Comparison of ENCODE assay signal across 8 cellular contexts in the genomic region with DNA sequence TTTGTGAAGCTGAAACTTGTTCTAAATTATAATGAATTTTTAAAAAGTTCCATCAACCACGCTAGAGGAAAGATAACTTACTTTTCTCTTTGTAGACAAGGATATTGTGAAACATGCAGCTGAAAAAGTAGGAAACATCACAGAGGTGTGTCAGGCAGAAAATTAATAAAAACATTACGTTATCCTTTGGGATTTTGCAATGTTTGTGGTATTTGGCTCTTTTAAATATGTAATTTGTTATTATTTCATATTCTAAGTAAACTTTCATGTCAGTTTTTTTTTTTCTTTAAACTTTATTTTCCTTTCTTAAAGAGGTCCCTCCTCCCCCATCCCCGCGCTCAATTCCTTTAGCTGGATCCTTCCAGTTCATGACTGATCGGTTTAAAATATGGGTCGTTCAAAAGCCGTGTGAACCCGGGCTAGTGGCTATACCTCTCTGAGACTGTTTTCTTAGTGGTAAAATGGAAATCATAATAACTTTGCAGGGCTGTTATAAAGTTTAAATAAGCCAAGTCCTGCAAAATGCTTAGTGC.
DNase-seq lines count a peak whose midpoint lies in the region; ATAC-seq and TF ChIP-seq lines count a peak whose summit lies in the region.

No MANE protein-coding gene starts in this region.

- POLR2A ChIA-PET in AG04449 (lab: Yijun Ruan, JAX), result interaction anchor here (0.9 to 1.2 kb wide), 3 partner anchors 31 to 92 kb away, joined by 3 to 4 read pairs (median 3); a partner anchor contains a TSS

- no peak for TF ChIP-seq CTCF in AG04449 (IDR thresholded peaks at IDR 0.05; ENCODE audit: insufficient read depth, low read length, missing control alignments)
- TF ChIP-seq CTCF in astrocyte of the spinal cord (IDR thresholded peaks at IDR 0.05; ENCODE audit: low read depth, low read length), result no peak

- H3K27ac Mint-ChIP-seq in memory B cell, result no peak overlapping the region

- CTCF ChIA-PET in AG04449 (lab: Yijun Ruan, JAX), result interaction anchor here (0.7 to 2.7 kb wide), 7 partner anchors 9 to 286 kb away, joined by 3 to 24 read pairs (median 3); no protein-coding TSS in a partner anchor

- no peak for DNase-seq in AG04449 (ENCODE audit: low read depth, low spot score)
- DNase-seq in astrocyte of the spinal cord (ENCODE audit: low read depth, low spot score), result no peak
- no peak for DNase-seq in memory B cell (ENCODE audit: low spot score in 2 of 2)
- DNase-seq in NCI-H345 treated with DMSO at 0.1 percent for 48 hours (lab: John Stamatoyannopoulos, UW; ENCODE audit: unreplicated experiment), result no peak
- DNase-seq in NCI-H524 (lab: John Stamatoyannopoulos, UW), result no peak
- no peak for DNase-seq in germinal center (ENCODE audit: low spot score)
- DNase-seq in ACHN, result no peak

- no peaks in the 10 kb centered on the region for H3K9me3 Mint-ChIP-seq in memory B cell

- H3K4me3 Mint-ChIP-seq in memory B cell, result no peak overlapping the region

- peaks cover 16% of the 10 kb centered on the region for H3K4me1 Mint-ChIP-seq in memory B cell

- peaks cover 16% of the 10 kb centered on the region for H3K36me3 Mint-ChIP-seq in memory B cell

- H3K27me3 Mint-ChIP-seq in memory B cell, result peaks cover 16% of the 10 kb centered on the region

- peak; percentile 3 for ATAC-seq in HG02588 (IDR thresholded peaks at IDR 0.05; ENCODE audit: unreplicated experiment)
- ATAC-seq in memory B cell (ENCODE audit: low read depth), result peak; percentile 0

- in situ Hi-C loops in astrocyte of the spinal cord (cut with HindIII; ENCODE audit: low sequenced_read_pairs) (no loop called here), ACHN (cut with HindIII; ENCODE audit: low pct_ligation_motif_present, low pct_unique_long_range_greater_than_20kb, low sequenced_read_pairs) (no loop called here)

- H3K4me3 ChIP-seq in AG04449 (ENCODE audit: low read depth, low read length) (peak overlapping the region; percentile 64), astrocyte of the spinal cord (ENCODE audit: low read depth, low read length) (peak overlapping the region; percentile 48)
